Comparison of ENCODE assay signal across 8 cellular contexts in genomic region chr11:842370-843002, GRCh38. TPM values are rescaled to one million over a fixed set of nuclear protein-coding genes. Genes with fewer than 3 reads are reported as not detected.
DNase-seq lines count a peak whose midpoint lies in the region; ATAC-seq and TF ChIP-seq lines count a peak whose summit lies in the region.

Gene POLR2L (minus strand): TSS chr11:842529. CDS start chr11:842508, 21 bp downstream.
Gene TSPAN4 (plus strand): TSS chr11:842852. CDS start chr11:850305, 7,453 bp downstream.

- POLR2A ChIA-PET in AG04450 (lab: Yijun Ruan, JAX), result interaction anchor here (0.8 to 3.1 kb wide), 7 partner anchors 9 to 799 kb away, joined by 3 to 66 read pairs (median 6); partner anchors contain the start of genes CD151, PNPLA2 and RPLP2

- H3K27ac ChIP-seq in AG04450 (ENCODE audit: low read depth, low read length) (peak within 1 kb of the TSS; percentile 97), colonic mucosa (peak within 1 kb of the TSS; percentile 81)

- peak within 1 kb of the TSS; percentile 89 for H3K4me3 Mint-ChIP-seq in activated CD4-positive, alpha-beta T cell treated with anti-CD3 and anti-CD28 coated beads, Interleukin-2, amount 10 ng/mL, durations not matched to agents 24 days and 14 days

- peak within 1 kb of the TSS; percentile 76 to 91 for H3K9ac ChIP-seq in colonic mucosa (ENCODE audit: low read depth in 2 of 2, low read length in 2 of 2)

- H3K4me1 ChIP-seq in colonic mucosa, result peaks cover 27% of the 10 kb centered on the region

- CTCF ChIA-PET in AG04450 (lab: Charles Lee), result no interaction called here

- peak; percentile 64 for ATAC-seq in GM18868 (IDR thresholded peaks at IDR 0.05; ENCODE audit: unreplicated experiment)
- peak; percentile 49 for ATAC-seq in HG03097 (IDR thresholded peaks at IDR 0.05; ENCODE audit: low FRiP score, unreplicated experiment)
- peak; percentile 69 for ATAC-seq in left colon

- peak; percentile 68 for DNase-seq in AG04450 (ENCODE audit: low read depth, low spot score)
- DNase-seq in NCI-H345 treated with DMSO at 0.1 percent for 48 hours (lab: John Stamatoyannopoulos, UW; ENCODE audit: unreplicated experiment), result peak; percentile 58
- DNase-seq in activated CD4-positive, alpha-beta T cell treated with anti-CD3 and anti-CD28 coated beads, Interleukin-2, amount 10 ng/mL, durations not matched to agents 24 days and 14 days, result peak; percentile 96
- peak; percentile 91 for DNase-seq in colonic mucosa
- peak; percentile 82 to 93 for DNase-seq in left colon
- peak; percentile 82 to 89 for DNase-seq in stimulated activated CD4-positive, alpha-beta T cell treated with anti-CD3 and anti-CD28 coated beads, Interleukin-1b, Interleukin-23, amount 100 ng/mL, for 4 hours (ENCODE audit: low read depth in 2 of 2)

- peak within 1 kb of the TSS; percentile 71 for H3K4me3 ChIP-seq in AG04450 (ENCODE audit: low read depth, low read length)
- peak within 1 kb of the TSS; percentile 99 for H3K4me3 ChIP-seq in colonic mucosa

- H3K27me3 ChIP-seq in AG04450 (ENCODE audit: control insufficient read depth, insufficient read depth, low read length) (no peaks in the 10 kb centered on the region), colonic mucosa (no peaks in the 10 kb centered on the region)

- no peaks in the 10 kb centered on the region for H3K27me3 Mint-ChIP-seq in activated CD4-positive, alpha-beta T cell treated with anti-CD3 and anti-CD28 coated beads, Interleukin-2, amount 10 ng/mL, durations not matched to agents 24 days and 14 days

- intact Hi-C loops in activated CD4-positive, alpha-beta T cell treated with anti-CD3 and anti-CD28 coated beads, Interleukin-2, amount 10 ng/mL, durations not matched to agents 24 days and 14 days (cut with micrococcal nuclease), result loop anchor here (1.0 to 2.0 kb wide), 2 partner anchors 10 to 34 kb away; partner anchors contain the start of genes CD151 and RPLP2
- intact Hi-C loops in colonic mucosa (cut with DNase I) (no loop called here), left colon (cut with DNase I, micrococcal nuclease) (no loop called here)

- TF ChIP-seq CTCF in AG04450 (IDR thresholded peaks at IDR 0.05; ENCODE audit: low read depth, low read length), result no peak
- no peak for TF ChIP-seq CTCF in colonic mucosa (IDR thresholded peaks at IDR 0.05)

- no peaks in the 10 kb centered on the region; the same call in 1 of the 2 replicates for H3K9me3 ChIP-seq in AG04450 (ENCODE audit: control insufficient read depth, insufficient read depth, low read length)
- H3K9me3 ChIP-seq in colonic mucosa, result no peaks in the 10 kb centered on the region

- H3K36me3 Mint-ChIP-seq in activated CD4-positive, alpha-beta T cell treated with anti-CD3 and anti-CD28 coated beads, Interleukin-2, amount 10 ng/mL, durations not matched to agents 24 days and 14 days (ENCODE audit: low read depth), result peaks cover 23% of the 10 kb centered on the region

- H3K9me3 Mint-ChIP-seq in activated CD4-positive, alpha-beta T cell treated with anti-CD3 and anti-CD28 coated beads, Interleukin-2, amount 10 ng/mL, durations not matched to agents 24 days and 14 days, result no peaks in the 10 kb centered on the region

- H3K27ac Mint-ChIP-seq in activated CD4-positive, alpha-beta T cell treated with anti-CD3 and anti-CD28 coated beads, Interleukin-2, amount 10 ng/mL, durations not matched to agents 24 days and 14 days, result peak within 1 kb of the TSS; percentile 85

- peaks cover 12% of the 10 kb centered on the region for H3K36me3 ChIP-seq in colonic mucosa

- peaks cover 19% of the 10 kb centered on the region for H3K4me1 Mint-ChIP-seq in activated CD4-positive, alpha-beta T cell treated with anti-CD3 and anti-CD28 coated beads, Interleukin-2, amount 10 ng/mL, durations not matched to agents 24 days and 14 days

RNA-seq across cellular contexts. Expression of gene POLR2L, which starts in this region (rescaled TPM):
- polyA plus RNA-seq in AG04450 (2011; rRNA removed), result 211 and 431 TPM in 2 replicates
- polyA minus RNA-seq in AG04450 (2011; rRNA and poly(A)+ RNA removed), result 61.0 and 70.5 TPM in 2 replicates
- 113 and 117 TPM in 2 replicates for total RNA-seq in activated CD4-positive, alpha-beta T cell treated with anti-CD3 and anti-CD28 coated beads, Interleukin-2, amount 10 ng/mL, durations not matched to agents 24 days and 14 days
- total RNA-seq in colonic mucosa, result 100 to 1,000 TPM in 1 of 2 donors, 10 to 100 TPM in 1; 77.4 to 181 TPM
- total RNA-seq in left colon, result 10 to 100 TPM; 79.4 to 83.1 TPM

RNA-seq across cellular contexts. Expression of gene TSPAN4, which starts in this region (rescaled TPM):
- polyA plus RNA-seq in AG04450 (2011; rRNA removed), result 92.6 and 134 TPM in 2 replicates
- 42.0 and 58.6 TPM in 2 replicates for polyA minus RNA-seq in AG04450 (2011; rRNA and poly(A)+ RNA removed)
- 14.8 and 15.1 TPM in 2 replicates for total RNA-seq in activated CD4-positive, alpha-beta T cell treated with anti-CD3 and anti-CD28 coated beads, Interleukin-2, amount 10 ng/mL, durations not matched to agents 24 days and 14 days
- total RNA-seq in colonic mucosa (10 to 100 TPM; 12.1 to 12.7 TPM), left colon (10 to 100 TPM; 11.7 to 20.2 TPM)

Comparison
In these comparisons a context has a peak if more than half of its experiments do, and no peak if none do; other contexts are left out.
1. Peak in every context shown above with its lines: DNase-seq, ATAC-seq, H3K4me3 ChIP-seq and H3K27ac ChIP-seq.